Comparison of ENCODE assay signal across 1 cellular context in the genomic region with DNA sequence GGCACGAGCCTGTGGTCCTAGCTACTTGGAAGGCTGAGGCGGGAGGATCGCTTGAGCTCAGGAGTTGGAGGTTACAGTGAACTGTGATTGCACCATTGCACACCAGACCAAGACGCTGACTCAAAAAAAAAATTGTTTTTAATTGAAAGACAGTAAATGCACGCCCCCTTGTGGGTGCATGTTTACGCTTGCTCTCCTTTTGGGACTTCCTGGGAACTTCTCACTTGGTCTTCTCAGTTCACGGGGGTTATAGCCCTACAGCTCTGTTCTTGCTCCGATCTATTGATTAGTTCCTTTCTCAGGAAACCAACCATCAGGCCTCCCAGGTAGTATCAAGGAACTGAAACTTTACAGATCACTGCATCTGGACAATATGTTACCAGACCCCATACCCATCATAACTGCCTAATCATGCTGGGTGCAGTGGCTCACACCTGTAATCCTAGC.
TF ChIP-seq lines count a peak whose summit lies in the region.

No MANE protein-coding gene starts in this region.

TF ChIP-seq in HepG2, 621 proteins besides CTCF, POLR2A, EP300 and RAD21 (continued from another document):
- TF ChIP-seq DPF2 (CRISPR knock-in tag; IDR thresholded peaks at IDR 0.05; ENCODE audit: borderline replicate concordance, low read depth) (no peak), ZNF446 (CRISPR knock-in tag; IDR thresholded peaks at IDR 0.05) (no peak), MIER3 (CRISPR knock-in tag; IDR thresholded peaks at IDR 0.05; ENCODE audit: borderline replicate concordance) (0 out of 2 replicates have a peak, but pooled peaks have one; percentile 17), ZBTB42 (CRISPR knock-in tag; IDR thresholded peaks at IDR 0.05) (no peak), ZNF780A (CRISPR knock-in tag; IDR thresholded peaks at IDR 0.05) (no peak), ARNT2 (CRISPR knock-in tag; IDR thresholded peaks at IDR 0.05; ENCODE audit: low read depth) (no peak), CREB1 (IDR thresholded peaks at IDR 0.05) (no peak), CREB1 (CRISPR knock-in tag; IDR thresholded peaks at IDR 0.05) (no peak), SP1 (IDR thresholded peaks at IDR 0.05) (no peak), SP1 (CRISPR knock-in tag; IDR thresholded peaks at IDR 0.05) (no peak), ZMYM3 (CRISPR knock-in tag; IDR thresholded peaks at IDR 0.05) (peak; percentile 78; the same call in 1 of the 2 replicates), ELF3 (CRISPR knock-in tag; IDR thresholded peaks at IDR 0.05) (0 out of 2 replicates have a peak, but pooled peaks have one; percentile 38), SMAD3 (CRISPR knock-in tag; IDR thresholded peaks at IDR 0.05) (peak; percentile 40; the same call in 1 of the 2 replicates), RBAK (CRISPR knock-in tag; IDR thresholded peaks at IDR 0.05) (no peak), ZNF761 (CRISPR knock-in tag; conservative IDR thresholded peaks at IDR 0.05) (no peak), FOXJ3 (CRISPR knock-in tag; IDR thresholded peaks at IDR 0.05; ENCODE audit: borderline replicate concordance) (peak; percentile 49; the same call in 1 of the 2 replicates), LCORL (IDR thresholded peaks at IDR 0.05) (no peak), LCORL (CRISPR knock-in tag; IDR thresholded peaks at IDR 0.05) (0 out of 2 replicates have a peak, but pooled peaks have one; percentile 19), STAG1 (CRISPR knock-in tag; IDR thresholded peaks at IDR 0.05) (peak; percentile 72), MAFK (conservative IDR thresholded peaks at IDR 0.05 in 1 of 2, IDR thresholded peaks at IDR 0.05 in 1 of 2; ENCODE audit: low read length in 2 of 2) (peak in 1 of 2 experiments; percentile 31; a peak in 1 of 4 replicates), CEBPG (CRISPR knock-in tag; IDR thresholded peaks at IDR 0.05) (peak; percentile 73)
- TF ChIP-seq, protein P1, sequence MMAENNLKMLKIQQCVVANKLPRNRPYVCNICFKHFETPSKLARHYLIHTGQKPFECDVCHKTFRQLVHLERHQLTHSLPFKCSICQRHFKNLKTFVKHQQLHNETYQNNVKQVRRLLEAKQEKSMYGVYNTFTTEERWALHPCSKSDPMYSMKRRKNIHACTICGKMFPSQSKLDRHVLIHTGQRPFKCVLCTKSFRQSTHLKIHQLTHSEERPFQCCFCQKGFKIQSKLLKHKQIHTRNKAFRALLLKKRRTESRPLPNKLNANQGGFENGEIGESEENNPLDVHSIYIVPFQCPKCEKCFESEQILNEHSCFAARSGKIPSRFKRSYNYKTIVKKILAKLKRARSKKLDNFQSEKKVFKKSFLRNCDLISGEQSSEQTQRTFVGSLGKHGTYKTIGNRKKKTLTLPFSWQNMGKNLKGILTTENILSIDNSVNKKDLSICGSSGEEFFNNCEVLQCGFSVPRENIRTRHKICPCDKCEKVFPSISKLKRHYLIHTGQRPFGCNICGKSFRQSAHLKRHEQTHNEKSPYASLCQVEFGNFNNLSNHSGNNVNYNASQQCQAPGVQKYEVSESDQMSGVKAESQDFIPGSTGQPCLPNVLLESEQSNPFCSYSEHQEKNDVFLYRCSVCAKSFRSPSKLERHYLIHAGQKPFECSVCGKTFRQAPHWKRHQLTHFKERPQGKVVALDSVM (CRISPR knock-in tag; IDR thresholded peaks at IDR 0.05): peak; percentile 98
- TF ChIP-seq, protein P2, sequence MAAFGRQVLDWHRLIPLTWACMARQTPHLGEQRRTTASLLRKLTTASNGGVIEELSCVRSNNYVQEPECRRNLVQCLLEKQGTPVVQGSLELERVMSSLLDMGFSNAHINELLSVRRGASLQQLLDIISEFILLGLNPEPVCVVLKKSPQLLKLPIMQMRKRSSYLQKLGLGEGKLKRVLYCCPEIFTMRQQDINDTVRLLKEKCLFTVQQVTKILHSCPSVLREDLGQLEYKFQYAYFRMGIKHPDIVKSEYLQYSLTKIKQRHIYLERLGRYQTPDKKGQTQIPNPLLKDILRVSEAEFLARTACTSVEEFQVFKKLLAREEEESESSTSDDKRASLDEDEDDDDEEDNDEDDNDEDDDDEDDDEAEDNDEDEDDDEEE (CRISPR knock-in tag; IDR thresholded peaks at IDR 0.05): 0 out of 2 replicates have a peak, but pooled peaks have one; percentile 34
- TF ChIP-seq, protein P3, sequence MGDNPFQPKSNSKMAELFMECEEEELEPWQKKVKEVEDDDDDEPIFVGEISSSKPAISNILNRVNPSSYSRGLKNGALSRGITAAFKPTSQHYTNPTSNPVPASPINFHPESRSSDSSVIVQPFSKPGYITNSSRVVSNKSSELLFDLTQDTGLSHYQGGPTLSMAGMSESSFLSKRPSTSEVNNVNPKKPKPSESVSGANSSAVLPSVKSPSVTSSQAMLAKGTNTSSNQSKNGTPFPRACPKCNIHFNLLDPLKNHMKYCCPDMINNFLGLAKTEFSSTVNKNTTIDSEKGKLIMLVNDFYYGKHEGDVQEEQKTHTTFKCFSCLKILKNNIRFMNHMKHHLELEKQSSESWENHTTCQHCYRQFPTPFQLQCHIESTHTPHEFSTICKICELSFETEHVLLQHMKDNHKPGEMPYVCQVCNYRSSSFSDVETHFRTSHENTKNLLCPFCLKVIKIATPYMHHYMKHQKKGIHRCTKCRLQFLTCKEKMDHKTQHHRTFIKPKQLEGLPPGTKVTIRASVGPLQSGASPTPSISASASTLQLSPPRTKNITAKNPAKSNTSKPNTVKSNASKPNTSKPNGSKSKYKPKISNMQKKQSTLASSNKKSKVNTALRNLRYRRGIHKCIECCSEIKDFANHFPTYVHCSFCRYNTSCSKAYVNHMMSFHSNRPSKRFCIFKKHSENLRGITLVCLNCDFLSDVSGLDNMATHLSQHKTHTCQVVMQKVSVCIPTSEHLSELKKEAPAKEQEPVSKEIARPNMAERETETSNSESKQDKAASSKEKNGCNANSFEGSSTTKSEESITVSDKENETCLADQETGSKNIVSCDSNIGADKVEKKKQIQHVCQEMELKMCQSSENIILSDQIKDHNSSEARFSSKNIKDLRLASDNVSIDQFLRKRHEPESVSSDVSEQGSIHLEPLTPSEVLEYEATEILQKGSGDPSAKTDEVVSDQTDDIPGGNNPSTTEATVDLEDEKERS (CRISPR knock-in tag; IDR thresholded peaks at IDR 0.05): 0 out of 2 replicates have a peak, but pooled peaks have one; percentile 27
- TF ChIP-seq, protein P4, sequence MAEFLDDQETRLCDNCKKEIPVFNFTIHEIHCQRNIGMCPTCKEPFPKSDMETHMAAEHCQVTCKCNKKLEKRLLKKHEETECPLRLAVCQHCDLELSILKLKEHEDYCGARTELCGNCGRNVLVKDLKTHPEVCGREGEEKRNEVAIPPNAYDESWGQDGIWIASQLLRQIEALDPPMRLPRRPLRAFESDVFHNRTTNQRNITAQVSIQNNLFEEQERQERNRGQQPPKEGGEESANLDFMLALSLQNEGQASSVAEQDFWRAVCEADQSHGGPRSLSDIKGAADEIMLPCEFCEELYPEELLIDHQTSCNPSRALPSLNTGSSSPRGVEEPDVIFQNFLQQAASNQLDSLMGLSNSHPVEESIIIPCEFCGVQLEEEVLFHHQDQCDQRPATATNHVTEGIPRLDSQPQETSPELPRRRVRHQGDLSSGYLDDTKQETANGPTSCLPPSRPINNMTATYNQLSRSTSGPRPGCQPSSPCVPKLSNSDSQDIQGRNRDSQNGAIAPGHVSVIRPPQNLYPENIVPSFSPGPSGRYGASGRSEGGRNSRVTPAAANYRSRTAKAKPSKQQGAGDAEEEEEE (CRISPR knock-in tag; IDR thresholded peaks at IDR 0.05; ENCODE audit: borderline replicate concordance): no peak
